ENCODE assay signal across 8 cellular contexts in the genomic region with DNA sequence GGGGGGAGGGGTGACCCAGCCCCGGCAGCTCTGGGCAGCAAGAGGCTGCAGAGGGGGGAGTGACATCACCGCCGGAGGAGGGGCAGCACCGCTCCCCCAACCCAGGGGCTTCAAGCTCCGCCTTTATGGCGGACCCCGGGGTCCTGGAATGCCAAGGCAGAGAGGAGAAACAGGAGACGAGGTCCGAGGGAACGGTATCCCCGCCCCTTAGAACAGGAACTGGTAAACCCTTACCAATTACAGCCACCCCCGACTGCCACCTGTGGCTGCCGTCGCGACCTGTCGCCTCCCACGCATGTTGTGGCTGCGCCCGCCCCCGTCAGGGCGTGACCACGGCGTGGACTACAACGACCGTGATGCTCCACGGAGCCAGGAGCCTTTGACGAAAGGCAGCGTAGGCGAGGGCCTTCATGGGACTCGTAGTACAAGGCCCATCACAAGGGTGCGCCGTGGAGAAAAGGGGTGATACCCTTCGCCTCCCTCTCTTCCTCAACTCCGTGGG. TPM values are rescaled to one million over a fixed set of nuclear protein-coding genes. Genes with fewer than 3 reads are reported as not detected.
DNase-seq lines count a peak whose midpoint lies in the region; ATAC-seq and TF ChIP-seq lines count a peak whose summit lies in the region.

No MANE protein-coding gene starts in this region.

- H3K27ac Mint-ChIP-seq in activated CD4-positive, alpha-beta memory T cell treated with anti-CD3 and anti-CD28 coated beads for 36 hours: peak overlapping the region; percentile 94

- CTCF ChIA-PET in activated CD4-positive, alpha-beta memory T cell treated with anti-CD3 and anti-CD28 coated beads for 36 hours (lab: Charles Lee): interaction anchor here (1.5 to 2.0 kb wide), 4 partner anchors 24 to 127 kb away, joined by 4 to 11 read pairs (median 6); no protein-coding TSS in a partner anchor

- no peaks in the 10 kb centered on the region for H3K36me3 ChIP-seq in duodenal mucosa (ENCODE audit: control insufficient read depth in 1 of 2, insufficient read depth in 2 of 2, low read length in 2 of 2)
- no peaks in the 10 kb centered on the region for H3K36me3 ChIP-seq in lung (ENCODE audit: control insufficient read depth in 2 of 2, insufficient read depth in 2 of 2, low read length in 2 of 2)

- H3K4me1 ChIP-seq in duodenal mucosa (ENCODE audit: control insufficient read depth in 1 of 2, insufficient read depth in 2 of 2, low read length in 2 of 2): peaks cover 10 to 20% of the 10 kb centered on the region in 2 donors
- H3K4me1 ChIP-seq in lung (ENCODE audit: control insufficient read depth in 2 of 2, insufficient read depth in 2 of 2, low read length in 2 of 2): peaks cover 3 to 20% of the 10 kb centered on the region in 2 donors

- peak overlapping the region; percentile 79 for H3K4me3 Mint-ChIP-seq in activated CD4-positive, alpha-beta memory T cell treated with anti-CD3 and anti-CD28 coated beads for 36 hours

- H3K36me3 Mint-ChIP-seq in activated CD4-positive, alpha-beta memory T cell treated with anti-CD3 and anti-CD28 coated beads for 36 hours: peaks cover 23% of the 10 kb centered on the region

- ATAC-seq in HG02870 (IDR thresholded peaks at IDR 0.05; ENCODE audit: unreplicated experiment): peak; percentile 29
- ATAC-seq in lung (ENCODE audit: insufficient read depth, low FRiP score): peak; percentile 54

- H3K27me3 Mint-ChIP-seq in activated CD4-positive, alpha-beta memory T cell treated with anti-CD3 and anti-CD28 coated beads for 36 hours: peaks cover 34% of the 10 kb centered on the region

- POLR2A ChIA-PET in activated CD4-positive, alpha-beta memory T cell treated with anti-CD3 and anti-CD28 coated beads for 36 hours (lab: Charles Lee): interaction anchor here (0.7 to 1.0 kb wide), 2 partner anchors 32 to 51 kb away, joined by 3 read pairs; a partner anchor contains a TSS

- intact Hi-C loops in activated CD4-positive, alpha-beta memory T cell treated with anti-CD3 and anti-CD28 coated beads for 36 hours (cut with micrococcal nuclease): loop anchor here (1.0 to 10.0 kb wide), 3 partner anchors 43 to 472 kb away; a partner anchor contains a TSS

- H3K9me3 ChIP-seq in duodenal mucosa (ENCODE audit: control insufficient read depth in 1 of 2, low read length in 2 of 2) (no peaks in the 10 kb centered on the region), lung (ENCODE audit: control insufficient read depth in 2 of 2, insufficient read depth in 1 of 2, low read length in 1 of 2) (peaks cover 0 to 2% of the 10 kb centered on the region in 2 donors)

- H3K4me3 ChIP-seq in duodenal mucosa (ENCODE audit: low read depth in 1 of 2, low read length in 2 of 2): peak overlapping the region; percentile 66 to 72
- H3K4me3 ChIP-seq in lung: peak overlapping the region; percentile 41

- H3K27me3 ChIP-seq in duodenal mucosa (ENCODE audit: control insufficient read depth in 1 of 2, insufficient read depth in 2 of 2, low read length in 2 of 2) (peaks cover 20 to 30% of the 10 kb centered on the region in 2 donors), lung (ENCODE audit: control insufficient read depth, insufficient read depth) (no peaks in the 10 kb centered on the region)

- peak overlapping the region; percentile 55 for H3K27ac ChIP-seq in duodenal mucosa (ENCODE audit: low read depth, low read length)
- H3K27ac ChIP-seq in lung (ENCODE audit: low read depth in 1 of 2, low read length in 1 of 2): peak overlapping the region in 1 of 2 donors; percentile 75

- H3K9me3 Mint-ChIP-seq in activated CD4-positive, alpha-beta memory T cell treated with anti-CD3 and anti-CD28 coated beads for 36 hours: no peaks in the 10 kb centered on the region

- TF ChIP-seq CTCF in GM13977 (IDR thresholded peaks at IDR 0.05; ENCODE audit: extremely low read depth, insufficient read depth, missing control alignments) (peak; percentile 13), lung (IDR thresholded peaks at IDR 0.05; ENCODE audit: control extremely low read depth, extremely low read depth) (no peak)

- WGBS in lung, 2 donors: 1 to 2% methylated on average over 29 to 34 of the region's 34 CpGs

- DNase-seq in GM13977 (ENCODE audit: low spot score) (peak; percentile 91), NCI-H345 treated with DMSO at 0.1 percent for 48 hours (lab: John Stamatoyannopoulos, UW; ENCODE audit: unreplicated experiment) (peak; percentile 76), lung (ENCODE audit: low spot score) (peak; percentile 94), HCEC 1CT (no peak)
- DNase-seq in activated CD4-positive, alpha-beta memory T cell treated with anti-CD3 and anti-CD28 coated beads for 36 hours: peak; percentile 97
- peak; percentile 71 to 81 (median 73) for DNase-seq in stimulated activated CD4-positive, alpha-beta T cell treated with anti-CD3 and anti-CD28 coated beads, TNF-alpha, amount 100 ng/mL, for 1 hour (ENCODE audit: low read depth in 3 of 3, low spot score in 1 of 3)

- in situ Hi-C loops in GM13977 (cut with MboI; ENCODE audit: low pct_unique_long_range_greater_than_20kb, low sequenced_read_pairs, unreplicated experiment): no loop called here

- peak overlapping the region; percentile 27 to 56 for H3K9ac ChIP-seq in duodenal mucosa (ENCODE audit: low read depth in 1 of 2, low read length in 2 of 2)

- H3K4me1 Mint-ChIP-seq in activated CD4-positive, alpha-beta memory T cell treated with anti-CD3 and anti-CD28 coated beads for 36 hours (ENCODE audit: low read depth): peaks cover 59% of the 10 kb centered on the region

RNA-seq across cellular contexts. Expression of a gene that starts 4.1 kb away (rescaled TPM):
- total RNA-seq in activated CD4-positive, alpha-beta memory T cell treated with anti-CD3 and anti-CD28 coated beads for 36 hours: 1 to 10 TPM; 5.4 to 6.2 TPM
- 10 to 100 TPM in 1 of 2 donors, 1 to 10 TPM in 1; 4.6 to 13.2 TPM for total RNA-seq in lung
- polyA plus RNA-seq in lung: 1 to 10 TPM; 2.6 to 5.7 TPM

RNA-seq across cellular contexts. Expression of a gene that starts 32.2 kb away (rescaled TPM):
- total RNA-seq in activated CD4-positive, alpha-beta memory T cell treated with anti-CD3 and anti-CD28 coated beads for 36 hours: 10 to 100 TPM; 88.8 to 99.8 TPM
- total RNA-seq in lung: 1,000 to 10,000 TPM in 1 of 2 donors, 100 to 1,000 TPM in 1; 655 to 1,838 TPM
- 1,000 to 10,000 TPM; 1,027 to 2,584 TPM for polyA plus RNA-seq in lung

RNA-seq across cellular contexts. Expression of a gene that starts 43.0 kb away (rescaled TPM):
- 10 to 100 TPM; 73.9 to 75.6 TPM for total RNA-seq in activated CD4-positive, alpha-beta memory T cell treated with anti-CD3 and anti-CD28 coated beads for 36 hours
- total RNA-seq in lung: 10 to 100 TPM; 52.5 to 96.4 TPM
- polyA plus RNA-seq in lung: 100 to 1,000 TPM; 103 to 114 TPM

RNA-seq across cellular contexts. Expression of a gene that starts 50.9 kb away (rescaled TPM):
- 100 to 1,000 TPM; 190 to 191 TPM for total RNA-seq in activated CD4-positive, alpha-beta memory T cell treated with anti-CD3 and anti-CD28 coated beads for 36 hours
- total RNA-seq in lung: 10 to 100 TPM; 20.2 to 49.3 TPM
- 10 to 100 TPM; 28.7 to 55.1 TPM for polyA plus RNA-seq in lung

Comparison
In these comparisons a context has a peak if more than half of its experiments do, and no peak if none do; other contexts are left out.
1. RNA of a gene that starts 32.2 kb away (total RNA-seq): 655 to 1,838 TPM in lung; 88.8 to 99.8 TPM in activated CD4-positive, alpha-beta memory T cell treated with anti-CD3 and anti-CD28 coated beads for 36 hours; every median in the first group is over 4 times any median in the second.